In the genomic region with DNA sequence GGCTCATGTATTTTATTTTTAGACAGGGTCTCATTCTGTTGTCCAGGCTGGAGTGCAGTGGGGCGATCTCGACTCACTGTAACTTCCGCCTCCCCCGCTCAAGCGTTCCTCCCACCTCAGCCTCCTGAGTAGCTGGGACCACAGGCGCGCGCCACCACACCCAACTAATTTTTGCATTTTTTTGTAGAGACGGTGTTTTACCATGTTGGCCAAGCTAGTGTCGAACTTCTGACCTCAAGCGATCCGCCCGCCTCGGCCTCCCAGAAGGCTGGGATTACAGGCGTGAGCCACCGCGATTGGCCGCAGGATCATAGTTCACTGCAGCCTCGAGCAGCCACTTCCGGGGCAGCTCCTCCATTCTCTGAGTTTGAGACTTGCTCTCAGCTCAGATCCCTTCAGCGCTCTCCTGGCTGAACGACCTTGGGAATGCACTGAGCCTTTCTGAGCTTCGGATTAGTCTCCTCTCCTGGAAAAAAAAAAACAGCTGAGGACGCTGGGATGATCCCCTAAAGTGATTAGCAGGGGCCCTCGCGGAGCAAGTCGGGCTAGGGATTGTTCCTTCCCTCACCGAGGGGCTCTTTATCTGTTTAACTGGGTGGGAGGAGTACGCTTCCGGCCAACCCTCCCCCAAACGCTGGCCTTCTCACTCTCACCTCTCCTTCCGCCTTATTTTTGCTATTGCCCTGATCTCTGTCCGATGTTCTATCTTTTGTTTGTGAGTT, we compare ENCODE assay signal across 8 cellular contexts. TPM values are rescaled to one million over a fixed set of nuclear protein-coding genes. Genes with fewer than 3 reads are reported as not detected.
A peak's percentile ranks its signal among the peaks of the same experiment; 100 is the strongest.
DNase-seq lines count a peak whose midpoint lies in the region; ATAC-seq, FAIRE-seq and TF ChIP-seq lines count a peak whose summit lies in the region.

No MANE protein-coding gene starts in this region.

- no TSS peak for BruUV-seq in PC-9 (replicated peaks; lab: Mats Ljungman, UMichigan)

- DNase-seq in GM12864 (ENCODE audit: low read depth) (no peak), PC-9 (no peak), endodermal cell (peak; percentile 87), psoas muscle (no peak), SHP77 treated with DMSO at 0.1 percent for 48 hours (lab: John Stamatoyannopoulos, UW) (no peak), GM12891 (ENCODE audit: insufficient read length, low spot score) (no peak), H4 (ENCODE audit: low spot score) (no peak)

- H3K9me3 ChIP-seq in PC-9 (ENCODE audit: insufficient read depth, low read depth) (no peaks in the 10 kb centered on the region), endodermal cell (ENCODE audit: control insufficient read depth, low read length) (no peaks in the 10 kb centered on the region), psoas muscle (no peaks in the 10 kb centered on the region)

- TF ChIP-seq CTCF in GM12864 (IDR thresholded peaks at IDR 0.05; ENCODE audit: low read depth, low read length, missing control alignments) (no peak), PC-9 (conservative IDR thresholded peaks at IDR 0.05) (no peak), endodermal cell (conservative IDR thresholded peaks at IDR 0.05) (no peak), psoas muscle (IDR thresholded peaks at IDR 0.05) (no peak)

- H3K27ac Mint-ChIP-seq in endodermal cell = peak overlapping the region; percentile 93

- no peak overlapping the region for H2AFZ ChIP-seq in PC-9

- no peaks in the 10 kb centered on the region for H3K36me3 ChIP-seq in PC-9 (ENCODE audit: low read depth)
- peaks cover 15% of the 10 kb centered on the region for H3K36me3 ChIP-seq in endodermal cell (ENCODE audit: control insufficient read depth, insufficient read depth, low read length)
- H3K36me3 ChIP-seq in psoas muscle (ENCODE audit: insufficient read depth in 1 of 2, low read depth in 1 of 2) = no peaks in the 10 kb centered on the region

- FAIRE-seq in GM12891 (lab: Jason Lieb, UNC) = no peak

- H3K36me3 Mint-ChIP-seq in endodermal cell (ENCODE audit: low read depth) = peaks cover 6% of the 10 kb centered on the region

- WGBS in endodermal cell (ENCODE audit: insufficient coverage in 1 of 2, insufficient read length in 1 of 2), 2 experiments = 14 to 22% methylated on average over 25 to 33 of the region's 33 CpGs
- 57 to 61% (median 60%) methylated on average over 31 to 33 of the region's 33 CpGs for WGBS in psoas muscle, 3 donors

- peaks cover 10% of the 10 kb centered on the region for H3K79me2 ChIP-seq in PC-9 (ENCODE audit: low read depth)

- TF ChIP-seq POLR2A in GM12891 (IDR thresholded peaks at IDR 0.05; ENCODE audit: low read depth, low read length) = no peak

- peak overlapping the region; percentile 67 for H3K9ac ChIP-seq in endodermal cell (ENCODE audit: extremely low read depth, low read length, poor library complexity, severe bottlenecking)

- H3F3A ChIP-seq in PC-9 (ENCODE audit: insufficient read depth, low read depth) = peaks cover 31% of the 10 kb centered on the region; the same call in 1 of the 2 replicates

- H3K27me3 Mint-ChIP-seq in endodermal cell (ENCODE audit: insufficient read depth) = no peaks in the 10 kb centered on the region

- no peaks in the 10 kb centered on the region for H3K9me3 Mint-ChIP-seq in endodermal cell

- ATAC-seq in psoas muscle (no peak), HG02623 (IDR thresholded peaks at IDR 0.05; ENCODE audit: unreplicated experiment) (no peak)

- POLR2A ChIA-PET in PC-9 (lab: Charles Lee; ENCODE audit: unreplicated experiment) = interaction anchor here (0.6 to 1.0 kb wide), 5 partner anchors 9 to 101 kb away, joined by 3 to 7 read pairs (median 3); no protein-coding TSS in a partner anchor

- H3K4me1 ChIP-seq in PC-9 (replicated peaks; ENCODE audit: insufficient read depth) = peaks cover 22% of the 10 kb centered on the region
- peaks cover 3% of the 10 kb centered on the region for H3K4me1 ChIP-seq in endodermal cell (ENCODE audit: control insufficient read depth, insufficient read depth, low read length)
- peaks cover 25% of the 10 kb centered on the region for H3K4me1 ChIP-seq in psoas muscle

- intact Hi-C loops in PC-9 (cut with micrococcal nuclease; ENCODE audit: unreplicated experiment) (loop anchor here (2.0 kb wide), 1 partner anchor 41 kb away; a partner anchor contains a TSS), psoas muscle (cut with DNase I) (no loop called here)

- H3K27ac ChIP-seq in PC-9 = no peak overlapping the region
- H3K27ac ChIP-seq in endodermal cell (ENCODE audit: low read depth, low read length) = peak overlapping the region; percentile 30
- no peak overlapping the region for H3K27ac ChIP-seq in psoas muscle

- H3K4me3 Mint-ChIP-seq in endodermal cell = peak overlapping the region; percentile 77

- H3K27me3 ChIP-seq in PC-9 (ENCODE audit: insufficient read depth, low read depth) (no peaks in the 10 kb centered on the region), endodermal cell (ENCODE audit: control insufficient read depth, insufficient read depth, low read length, poor library complexity, severe bottlenecking) (no peaks in the 10 kb centered on the region), psoas muscle (ENCODE audit: insufficient read depth in 3 of 3, low read length in 2 of 3) (peaks cover 0 to 6% (median 2%) of the 10 kb centered on the region in 3 donors)

- no peaks in the 10 kb centered on the region for H3K9me2 ChIP-seq in PC-9 (ENCODE audit: insufficient read depth)

- H3K4me3 ChIP-seq in GM12864 (ENCODE audit: low read depth, low read length) = peak overlapping the region; percentile 87; the same call in 1 of the 2 replicates
- peak overlapping the region; percentile 80; the same call in 1 of the 2 replicates for H3K4me3 ChIP-seq in PC-9
- H3K4me3 ChIP-seq in endodermal cell (ENCODE audit: low read length) = peak overlapping the region; percentile 85
- peak overlapping the region; percentile 89 for H3K4me3 ChIP-seq in psoas muscle

- CTCF ChIA-PET in PC-9 (lab: Charles Lee) = interaction anchor here (0.6 kb wide), 2 partner anchors 13 to 44 kb away, joined by 9 read pairs; no protein-coding TSS in a partner anchor

- peaks cover 25% of the 10 kb centered on the region for H3K4me1 Mint-ChIP-seq in endodermal cell

- H4K20me1 ChIP-seq in PC-9 (ENCODE audit: insufficient read depth) = no peaks in the 10 kb centered on the region; the same call in 1 of the 2 replicates

- H3K4me2 ChIP-seq in PC-9 = peak overlapping the region; percentile 86

TF ChIP-seq in GM12891, 5 proteins besides CTCF, POLR2A, EP300 and RAD21:
- no peak for TF ChIP-seq SPI1 (IDR thresholded peaks at IDR 0.05; ENCODE audit: low read depth, low read length)
- no peak for TF ChIP-seq PAX5 (IDR thresholded peaks at IDR 0.05; ENCODE audit: insufficient read depth, low read length, severe bottlenecking)
- TF ChIP-seq POU2F2 (IDR thresholded peaks at IDR 0.05; ENCODE audit: low read depth, low read length) = no peak
- TF ChIP-seq TAF1 (IDR thresholded peaks at IDR 0.05; ENCODE audit: low read depth, low read length) = no peak
- no peak for TF ChIP-seq POLR2AphosphoS5 (IDR thresholded peaks at IDR 0.05; ENCODE audit: low read depth, low read length)

RNA-seq across cellular contexts. Expression of a gene that starts 1.1 kb away (rescaled TPM):
- total RNA-seq in PC-9 (2021) = 105 and 112 TPM in 2 replicates
- total RNA-seq in endodermal cell = 100 to 1,000 TPM in 1 of 2 donors, 10 to 100 TPM in 1; 88.5 to 101 TPM
- 42.5 TPM for polyA plus RNA-seq in endodermal cell (2013, experiment 1 of 2)
- polyA plus RNA-seq in endodermal cell (2013, experiment 2 of 2) = 36.6 TPM
- 1 to 10 TPM in 1 of 4 donors, under 1 TPM in 3; 0.27 to 1.2 (median 0.56) TPM for total RNA-seq in psoas muscle
- 1 to 10 TPM in 2 of 3 donors, under 1 TPM in 1; 0.84 to 3.7 (median 2.0) TPM for polyA plus RNA-seq in psoas muscle
- 21.4 TPM for polyA plus RNA-seq in GM12891 (2012; ENCODE audit: low read depth, missing spikeins)
- 19.9 and 26.0 TPM in 2 replicates for total RNA-seq in H4 (2014; rRNA removed; shearing (Covaris generic))

RNA-seq across cellular contexts. Expression of a gene that starts 12.2 kb away (rescaled TPM):
- total RNA-seq in PC-9 (2021) (33.6 and 40.7 TPM in 2 replicates), endodermal cell (10 to 100 TPM; 30.5 to 32.0 TPM), psoas muscle (10 to 100 TPM in 1 of 4 donors, 1 to 10 TPM in 3; 4.6 to 15.9 (median 8.1) TPM)
- polyA plus RNA-seq in endodermal cell (2013, experiment 1 of 2) = 26.0 TPM
- polyA plus RNA-seq in endodermal cell (2013, experiment 2 of 2) = 23.2 TPM
- polyA plus RNA-seq in psoas muscle = 10 to 100 TPM; 12.3 to 26.1 (median 15.0) TPM
- 8.9 TPM for polyA plus RNA-seq in GM12891 (2012; ENCODE audit: low read depth, missing spikeins)
- total RNA-seq in H4 (2014; rRNA removed; shearing (Covaris generic)) = 14.4 and 17.9 TPM in 2 replicates

RNA-seq across cellular contexts. Expression of a gene that starts 17.3 kb away (rescaled TPM):
- 8.4 and 16.2 TPM in 2 replicates for total RNA-seq in PC-9 (2021)
- 1 to 10 TPM; 5.0 to 8.4 TPM for total RNA-seq in endodermal cell
- polyA plus RNA-seq in endodermal cell (2013, experiment 1 of 2) = 2.5 TPM
- polyA plus RNA-seq in endodermal cell (2013, experiment 2 of 2) = 3.9 TPM
- total RNA-seq in psoas muscle = not detected
- polyA plus RNA-seq in psoas muscle = under 1 TPM in 2 of 3 donors, not detected in 1; 0.01 to 0.04 TPM
- 0.44 TPM for polyA plus RNA-seq in GM12891 (2012; ENCODE audit: low read depth, missing spikeins)
- total RNA-seq in H4 (2014; rRNA removed; shearing (Covaris generic)) = 6.0 and 11.0 TPM in 2 replicates

RNA-seq across cellular contexts. Expression of a gene that starts 31.4 kb away (rescaled TPM):
- 14.3 and 16.4 TPM in 2 replicates for total RNA-seq in PC-9 (2021)
- total RNA-seq in endodermal cell = under 1 TPM in 1 of 2 donors, not detected in 1; 0.18 TPM
- polyA plus RNA-seq in endodermal cell (2013, experiment 1 of 2) = not detected
- 0.12 TPM for polyA plus RNA-seq in endodermal cell (2013, experiment 2 of 2)
- total RNA-seq in psoas muscle = 1 to 10 TPM in 1 of 4 donors, under 1 TPM in 3; 0.17 to 2.2 (median 0.86) TPM
- polyA plus RNA-seq in psoas muscle = 1 to 10 TPM in 1 of 3 donors, under 1 TPM in 2; 0.12 to 1.3 (median 0.18) TPM
- 0.04 TPM for polyA plus RNA-seq in GM12891 (2012; ENCODE audit: low read depth, missing spikeins)
- not detected in 2 replicates for total RNA-seq in H4 (2014; rRNA removed; shearing (Covaris generic))

RNA-seq across cellular contexts. Expression of a gene that starts 36.6 kb away (rescaled TPM):
- total RNA-seq in PC-9 (2021) = 0.26 and 0.38 TPM in 2 replicates
- 100 to 1,000 TPM; 404 to 572 TPM for total RNA-seq in endodermal cell
- polyA plus RNA-seq in endodermal cell (2013, experiment 1 of 2) = 135 TPM
- polyA plus RNA-seq in endodermal cell (2013, experiment 2 of 2) = 120 TPM
- not detected for total RNA-seq in psoas muscle
- polyA plus RNA-seq in psoas muscle = 1 to 10 TPM in 1 of 3 donors, under 1 TPM in 2; 0.05 to 5.5 (median 0.45) TPM
- polyA plus RNA-seq in GM12891 (2012; ENCODE audit: low read depth, missing spikeins) = not detected
- total RNA-seq in H4 (2014; rRNA removed; shearing (Covaris generic)) = 2.0 TPM in 1 of 2 replicates, not detected in the other
